Comparison of ENCODE assay signal across 8 cellular contexts in the genomic region with DNA sequence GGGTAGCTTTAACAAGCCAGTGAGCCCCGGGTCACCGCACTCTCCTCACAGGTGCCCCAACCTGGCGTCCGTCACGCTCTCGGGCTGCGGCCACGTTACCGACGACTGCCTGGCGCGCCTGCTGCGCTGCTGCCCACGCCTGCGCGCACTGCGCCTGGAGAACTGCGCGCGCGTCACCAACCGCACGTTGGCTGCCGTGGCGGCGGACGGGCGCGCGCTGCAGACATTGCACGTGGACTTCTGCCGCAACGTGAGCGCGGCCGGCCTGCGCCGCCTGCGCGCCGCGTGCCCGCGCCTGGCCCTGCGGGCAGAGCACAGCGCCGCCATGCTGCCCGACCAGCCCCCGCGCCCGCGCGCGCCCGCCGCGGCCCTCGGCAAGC. TPM values are rescaled to one million over a fixed set of nuclear protein-coding genes. Genes with fewer than 3 reads are reported as not detected.
DNase-seq lines count a peak whose midpoint lies in the region; FAIRE-seq lines count a peak whose summit lies in the region.

No MANE protein-coding gene starts in this region.

- DNase-seq in G401 (ENCODE audit: low spot score) (peak; percentile 89), H4 (ENCODE audit: low spot score) (peak; percentile 84), LHCN-M2 (ENCODE audit: low read depth) (peak; percentile 91), SIG-M5 (lab: John Stamatoyannopoulos, UW) (peak; percentile 7), frontal cortex (ENCODE audit: low spot score in 2 of 2) (peak; percentile 91 to 94), non-pigmented ciliary epithelial cell (ENCODE audit: low read depth) (peak; percentile 54), substantia nigra (lab: John Stamatoyannopoulos, UW) (peak in 47 of 49 donors; percentile 54 to 93 (median 77))
- DNase-seq in activated gamma-delta T cell treated with anti-CD3 and anti-CD28 coated beads, Interleukin-2, amount 50 U/mL, for 16 hours (ENCODE audit: low read depth) = peak; percentile 81

- in situ Hi-C loops in G401 (cut with HindIII; ENCODE audit: low sequenced_read_pairs) = no loop called here

- no peak for FAIRE-seq in frontal cortex (lab: Jason Lieb, UNC)

- peak overlapping the region; percentile 77 for H3K27ac ChIP-seq in substantia nigra (ENCODE audit: low read depth, low read length, poor library complexity, severe bottlenecking)

RNA-seq across cellular contexts. Expression of gene FBXL22, which starts 3.4 kb away (rescaled TPM):
- total RNA-seq in G401 (2014; rRNA removed; shearing (Covaris generic)) = 0.37 and 0.43 TPM in 2 replicates
- total RNA-seq in H4 (2014; rRNA removed; shearing (Covaris generic)) = not detected in 2 replicates
- total RNA-seq in LHCN-M2 (2014; rRNA removed) (0.23 TPM in 1 of 2 replicates, not detected in the other), frontal cortex (0.82 TPM)
- polyA plus RNA-seq in LHCN-M2 (2012) = 0.17 TPM

Comparison
In these comparisons a context has a peak if more than half of its experiments do, and no peak if none do; other contexts are left out.
1. Peak in every context shown above with its lines: DNase-seq and H3K27ac ChIP-seq.
2. DNase-seq: peak in every context shown above with its lines; median percentile 92 in frontal cortex; 91 in LHCN-M2; 89 in G401; 84 in H4; 81 in activated gamma-delta T cell treated with anti-CD3 and anti-CD28 coated beads, Interleukin-2, amount 50 U/mL, for 16 hours; 77 in substantia nigra; 54 in non-pigmented ciliary epithelial cell; 7 in SIG-M5.